In genomic region chr9:95171001-95171400, GRCh38 we compare ENCODE assay signal across 9 cellular contexts.
A peak's percentile ranks its signal among the peaks of the same experiment; 100 is the strongest.
DNase-seq lines count a peak whose midpoint lies in the region; ATAC-seq and TF ChIP-seq lines count a peak whose summit lies in the region.
"Had no signal": no experiment of that assay in that cellular context is flagged by ENCODE, and none has a peak within 500 bp of the region (broad histone marks: within the 10 kb centered on the region; RNA-seq: fewer than 3 reads in every experiment).

No MANE protein-coding gene starts in this region.

- intact Hi-C loops in lower lobe of right lung (cut with DNase I), result no loop called here
- intact Hi-C loops in CD8-positive, alpha-beta T cell (cut with DNase I, micrococcal nuclease), result no loop called here

- no peak overlapping the region for H3K4me3 ChIP-seq in lower lobe of right lung
- H3K4me3 ChIP-seq in CD8-positive, alpha-beta T cell (ENCODE audit: low read depth, low read length), result no peak overlapping the region
- H3K4me3 ChIP-seq: lung had no signal

- H3K36me3 ChIP-seq in lower lobe of right lung, result no peaks in the 10 kb centered on the region
- no peaks in the 10 kb centered on the region for H3K36me3 ChIP-seq in CD8-positive, alpha-beta T cell (ENCODE audit: insufficient read depth, low read length)

- no peaks in the 10 kb centered on the region for H3K9me3 ChIP-seq in lower lobe of right lung
- no peaks in the 10 kb centered on the region for H3K9me3 ChIP-seq in CD8-positive, alpha-beta T cell (ENCODE audit: low read length)

- POLR2A ChIA-PET in CD8-positive, alpha-beta T cell (lab: Charles Lee), result no interaction called here

- peaks cover 17% of the 10 kb centered on the region for H3K36me3 Mint-ChIP-seq in activated T-cell treated with anti-CD3 and anti-CD28 coated beads, Interleukin-2, amount 50 U/mL, for 4 hours (ENCODE audit: insufficient read depth)
- peaks cover 4% of the 10 kb centered on the region for H3K36me3 Mint-ChIP-seq in chondrocyte (ENCODE audit: low read depth)
- H3K36me3 Mint-ChIP-seq in stimulated activated effector memory CD8-positive, alpha-beta T cell treated with anti-CD3 and anti-CD28 coated beads, Interleukin-12 subunit alpha, Interleukin-12 subunit beta, amount 100 ng/mL, for 72 hours, result peaks cover 5% of the 10 kb centered on the region
- H3K36me3 Mint-ChIP-seq in CD8-positive, alpha-beta T cell, result peaks cover 14% of the 10 kb centered on the region

- no peaks in the 10 kb centered on the region for H3K4me1 ChIP-seq in lower lobe of right lung
- H3K4me1 ChIP-seq in CD8-positive, alpha-beta T cell (ENCODE audit: insufficient read depth, low read length), result no peaks in the 10 kb centered on the region

- DNase-seq in activated T-cell treated with anti-CD3 and anti-CD28 coated beads, Interleukin-2, amount 50 U/mL, for 4 hours, result no peak
- DNase-seq in activated T-cell treated with anti-CD3 and anti-CD28 coated beads for 4 hours (no peak), NCI-H460 (ENCODE audit: extremely low read depth, low read depth) (peak; percentile 74), chondrocyte (ENCODE audit: low spot score) (no peak), lower lobe of right lung (no peak)
- no peak for DNase-seq in stimulated activated effector memory CD8-positive, alpha-beta T cell treated with anti-CD3 and anti-CD28 coated beads, Interleukin-12 subunit alpha, Interleukin-12 subunit beta, amount 100 ng/mL, for 72 hours (ENCODE audit: low spot score in 2 of 2)
- DNase-seq in CD8-positive, alpha-beta T cell, result no peak

- peak overlapping the region; percentile 84 for H3K27ac Mint-ChIP-seq in chondrocyte (ENCODE audit: unreplicated experiment)
- H3K27ac Mint-ChIP-seq in stimulated activated effector memory CD8-positive, alpha-beta T cell treated with anti-CD3 and anti-CD28 coated beads, Interleukin-12 subunit alpha, Interleukin-12 subunit beta, amount 100 ng/mL, for 72 hours, result peak overlapping the region; percentile 5
- no peak overlapping the region for H3K27ac Mint-ChIP-seq in CD8-positive, alpha-beta T cell

- CTCF ChIA-PET in CD8-positive, alpha-beta T cell (lab: Charles Lee), result no interaction called here

- no peak overlapping the region for H3K27ac ChIP-seq in lower lobe of right lung
- H3K27ac ChIP-seq in CD8-positive, alpha-beta T cell (ENCODE audit: low read depth, low read length), result no peak overlapping the region

- peak; percentile 48 to 72 for ATAC-seq in activated T-cell treated with anti-CD3 and anti-CD28 coated beads, Interleukin-2, amount 50 U/mL, for 4 hours
- ATAC-seq in stimulated activated effector memory CD8-positive, alpha-beta T cell treated with anti-CD3 and anti-CD28 coated beads, Interleukin-12 subunit alpha, Interleukin-12 subunit beta, amount 100 ng/mL, for 72 hours, result peak; percentile 87
- no peak for ATAC-seq in GM19467 (IDR thresholded peaks at IDR 0.05; ENCODE audit: unreplicated experiment)
- no peak for ATAC-seq in lower lobe of right lung
- no peak for ATAC-seq in CD8-positive, alpha-beta T cell

- no peak overlapping the region for H3K4me3 Mint-ChIP-seq in activated T-cell treated with anti-CD3 and anti-CD28 coated beads, Interleukin-2, amount 50 U/mL, for 4 hours
- no peak overlapping the region for H3K4me3 Mint-ChIP-seq in chondrocyte (ENCODE audit: unreplicated experiment)
- no peak overlapping the region for H3K4me3 Mint-ChIP-seq in stimulated activated effector memory CD8-positive, alpha-beta T cell treated with anti-CD3 and anti-CD28 coated beads, Interleukin-12 subunit alpha, Interleukin-12 subunit beta, amount 100 ng/mL, for 72 hours
- no peak overlapping the region for H3K4me3 Mint-ChIP-seq in CD8-positive, alpha-beta T cell

- H3K27me3 ChIP-seq in lower lobe of right lung (ENCODE audit: low read depth), result no peaks in the 10 kb centered on the region
- H3K27me3 ChIP-seq in CD8-positive, alpha-beta T cell (ENCODE audit: insufficient read depth, low read length), result no peaks in the 10 kb centered on the region

- peaks cover 16% of the 10 kb centered on the region for H3K4me1 Mint-ChIP-seq in activated T-cell treated with anti-CD3 and anti-CD28 coated beads, Interleukin-2, amount 50 U/mL, for 4 hours (ENCODE audit: low read depth)
- peaks cover 22% of the 10 kb centered on the region for H3K4me1 Mint-ChIP-seq in chondrocyte (ENCODE audit: low read depth)
- peaks cover 18% of the 10 kb centered on the region for H3K4me1 Mint-ChIP-seq in stimulated activated effector memory CD8-positive, alpha-beta T cell treated with anti-CD3 and anti-CD28 coated beads, Interleukin-12 subunit alpha, Interleukin-12 subunit beta, amount 100 ng/mL, for 72 hours
- H3K4me1 Mint-ChIP-seq in CD8-positive, alpha-beta T cell (ENCODE audit: low read depth), result no peaks in the 10 kb centered on the region

- H3K27me3 Mint-ChIP-seq in activated T-cell treated with anti-CD3 and anti-CD28 coated beads, Interleukin-2, amount 50 U/mL, for 4 hours (ENCODE audit: low read depth), result no peaks in the 10 kb centered on the region
- no peaks in the 10 kb centered on the region for H3K27me3 Mint-ChIP-seq in chondrocyte (ENCODE audit: low read depth)
- H3K27me3 Mint-ChIP-seq in CD8-positive, alpha-beta T cell (ENCODE audit: low read depth), result no peaks in the 10 kb centered on the region

- no peaks in the 10 kb centered on the region for H3K9me3 Mint-ChIP-seq in activated T-cell treated with anti-CD3 and anti-CD28 coated beads, Interleukin-2, amount 50 U/mL, for 4 hours
- H3K9me3 Mint-ChIP-seq in chondrocyte (ENCODE audit: low read depth), result peaks cover 6% of the 10 kb centered on the region
- no peaks in the 10 kb centered on the region for H3K9me3 Mint-ChIP-seq in stimulated activated effector memory CD8-positive, alpha-beta T cell treated with anti-CD3 and anti-CD28 coated beads, Interleukin-12 subunit alpha, Interleukin-12 subunit beta, amount 100 ng/mL, for 72 hours
- peaks cover 8% of the 10 kb centered on the region for H3K9me3 Mint-ChIP-seq in CD8-positive, alpha-beta T cell

- TF ChIP-seq CTCF in chondrocyte (IDR thresholded peaks at IDR 0.05) (no peak), lower lobe of right lung (IDR thresholded peaks at IDR 0.05) (no peak)
- TF ChIP-seq CTCF in CD8-positive, alpha-beta T cell (IDR thresholded peaks at IDR 0.05), result no peak

Comparison
In these comparisons a context has a peak if more than half of its experiments do, and no peak if none do; other contexts are left out.
1. ATAC-seq: peak in activated T-cell treated with anti-CD3 and anti-CD28 coated beads, Interleukin-2, amount 50 U/mL, for 4 hours (2 of 2) and stimulated activated effector memory CD8-positive, alpha-beta T cell treated with anti-CD3 and anti-CD28 coated beads, Interleukin-12 subunit alpha, Interleukin-12 subunit beta, amount 100 ng/mL, for 72 hours (single experiment); none in GM19467 (single experiment), lower lobe of right lung (0 of 2) and CD8-positive, alpha-beta T cell (single experiment).